ENCODE assay signal across 1 cellular context in genomic region chr22:41348964-41349484, GRCh38.
TF ChIP-seq lines count a peak whose summit lies in the region.

No MANE protein-coding gene starts in this region.

TF ChIP-seq in HepG2, 621 proteins besides CTCF, POLR2A, EP300 and RAD21:
- TF ChIP-seq AGO2 (optimal IDR thresholded peaks at IDR 0.05; ENCODE audit: low read depth, low read length) (peak; percentile 29), FIP1L1 (IDR thresholded peaks at IDR 0.05; ENCODE audit: borderline replicate concordance, insufficient read depth, low read depth, low read length) (no peak)
TF ChIP-seq in HepG2: peak in this region for 1.
